In genomic region chr3:175357758-175358157, GRCh38 we compare ENCODE assay signal across 20 cellular contexts.
DNase-seq lines count a peak whose midpoint lies in the region; ATAC-seq, FAIRE-seq and TF ChIP-seq lines count a peak whose summit lies in the region.
"Had no signal": no experiment of that assay in that cellular context is flagged by ENCODE, and none has a peak within 500 bp of the region (broad histone marks: within the 10 kb centered on the region; RNA-seq: fewer than 3 reads in every experiment).

No MANE protein-coding gene starts in this region.

- H3K56ac ChIP-seq in H1 (replicated peaks; ENCODE audit: insufficient read length, low read depth, low read length) (no peak overlapping the region), mesendoderm (ENCODE audit: low read length) (no peak overlapping the region)

- no peak overlapping the region for H3K27ac Mint-ChIP-seq in osteocyte (ENCODE audit: unreplicated experiment)
- H3K27ac Mint-ChIP-seq: CD4-positive, alpha-beta T cell had no signal

- WGBS in H1 (ENCODE audit: extremely low coverage in 1 of 2, insufficient coverage in 1 of 2, insufficient read length in 1 of 2, insufficient replicate concordance in 2 of 2, low coverage in 1 of 2, low lambda C conversion rate in 2 of 2, missing lambda C conversion rate in 1 of 2), 2 experiments: 89% methylated on average over 1 of the region's 1 CpG; no CpG with 5 or more reads in 1 of the 2 experiments
- no CpG with 5 or more reads among the region's 1 CpG for WGBS in mesendoderm (ENCODE audit: extremely low coverage, insufficient coverage, low lambda C conversion rate)
- WGBS in pancreas, 2 donors: 72 to 86% methylated on average over 1 of the region's 1 CpG

- H4K5ac ChIP-seq in H1 (ENCODE audit: insufficient read length, low read depth, low read length) (no peak overlapping the region), mesendoderm (ENCODE audit: low read length) (no peak overlapping the region)

- ATAC-seq in pancreas: no peak
- ATAC-seq: Right ventricle myocardium inferior had no signal

- H3K27me3 ChIP-seq in H1 (replicated peaks in 1 of 4; ENCODE audit: control insufficient read depth in 3 of 4, extremely low read depth in 1 of 4, insufficient read depth in 3 of 4, low read length in 3 of 4) (no peaks in the 10 kb centered on the region), mesendoderm (ENCODE audit: insufficient read depth, low read length, poor library complexity) (no peaks in the 10 kb centered on the region), pancreas (no peaks in the 10 kb centered on the region)
- H3K27me3 ChIP-seq: Peyer's patch had no signal

- intact Hi-C loops in pancreas (cut with DNase I): no loop called here

- no peaks in the 10 kb centered on the region for H3K4me1 ChIP-seq in H1 (replicated peaks in 1 of 4; ENCODE audit: control insufficient read depth in 3 of 4, insufficient read depth in 4 of 4, low read length in 3 of 4)
- H3K4me1 ChIP-seq in mesendoderm (ENCODE audit: control insufficient read depth, low read depth, low read length): no peaks in the 10 kb centered on the region
- H3K4me1 ChIP-seq in pancreas: no peaks in the 10 kb centered on the region
- H3K4me1 ChIP-seq: Caco-2, HAP-1, Peyer's patch had no signal

- FAIRE-seq in H1 (lab: Jason Lieb, UNC) (no peak), pancreas (lab: Jason Lieb, UNC) (no peak)

- H3K4ac ChIP-seq in H1 (replicated peaks; ENCODE audit: insufficient read length, low read depth, low read length) (no peak overlapping the region), mesendoderm (ENCODE audit: low read depth, low read length) (no peak overlapping the region)

- POLR2A ChIA-PET in H1 (lab: Charles Lee; ENCODE audit: partially characterized antibody): no interaction called here

- H2BK20ac ChIP-seq in H1 (ENCODE audit: low read length): no peak overlapping the region

- H4K8ac ChIP-seq in H1 (ENCODE audit: extremely low read depth, insufficient read depth, low read length) (no peak overlapping the region), mesendoderm (ENCODE audit: low read depth, low read length) (no peak overlapping the region)

- H3K36me3 ChIP-seq in H1 (ENCODE audit: control insufficient read depth in 2 of 4, insufficient read depth in 4 of 4, low read length in 3 of 4): no peaks in the 10 kb centered on the region
- no peaks in the 10 kb centered on the region for H3K36me3 ChIP-seq in mesendoderm (ENCODE audit: control insufficient read depth, insufficient read depth, low read length)
- no peaks in the 10 kb centered on the region for H3K36me3 ChIP-seq in pancreas
- H3K36me3 ChIP-seq: HAP-1, Peyer's patch had no signal

- H3K4me2 ChIP-seq in H1 (ENCODE audit: insufficient read depth in 1 of 2, low read depth in 2 of 2, low read length in 2 of 2): no peak overlapping the region
- no peak overlapping the region for H3K4me2 ChIP-seq in mesendoderm (ENCODE audit: low read length)

- H3K27ac ChIP-seq in H1 (ENCODE audit: low read depth, low read length) (no peak overlapping the region), mesendoderm (ENCODE audit: low read depth, low read length) (no peak overlapping the region), pancreas (no peak overlapping the region)
- H3K27ac ChIP-seq: HL-60, Peyer's patch had no signal

- no peaks in the 10 kb centered on the region for H3K79me1 ChIP-seq in H1 (ENCODE audit: low read depth, low read length)
- no peaks in the 10 kb centered on the region for H3K79me1 ChIP-seq in mesendoderm (ENCODE audit: low read length)

- peaks cover 11% of the 10 kb centered on the region for H3K9me3 Mint-ChIP-seq in osteocyte (ENCODE audit: unreplicated experiment)

- no peak overlapping the region for H3K4me3 Mint-ChIP-seq in osteocyte (ENCODE audit: unreplicated experiment)
- H3K4me3 Mint-ChIP-seq: CD4-positive, alpha-beta T cell had no signal

- H2BK120ac ChIP-seq in H1 (replicated peaks; ENCODE audit: low read depth, low read length) (no peak overlapping the region), mesendoderm (ENCODE audit: low read depth, low read length) (no peak overlapping the region)

- no peak overlapping the region for H2AFZ ChIP-seq in H1 (ENCODE audit: low read length)

- no peaks in the 10 kb centered on the region for H3K27me3 Mint-ChIP-seq in osteocyte (ENCODE audit: unreplicated experiment)
- H3K27me3 Mint-ChIP-seq: CD4-positive, alpha-beta T cell had no signal

- H3K79me2 ChIP-seq in H1 (ENCODE audit: control insufficient read depth in 1 of 2, insufficient read depth in 2 of 2, low read length in 2 of 2) (no peaks in the 10 kb centered on the region), mesendoderm (ENCODE audit: control insufficient read depth, insufficient read depth, low read length) (no peaks in the 10 kb centered on the region)

- TF ChIP-seq POLR2A in H1 (IDR thresholded peaks at IDR 0.05; ENCODE audit: control extremely low read depth in 1 of 2, low read depth in 2 of 2, low read length in 2 of 2): no peak

- no peak for TF ChIP-seq EP300 in H1 (IDR thresholded peaks at IDR 0.05; ENCODE audit: borderline replicate concordance in 1 of 2, low read depth in 2 of 2, low read length in 2 of 2)

- no peak overlapping the region for H3K9ac ChIP-seq in H1 (replicated peaks in 1 of 4; ENCODE audit: extremely low read depth in 1 of 4, low read depth in 3 of 4, low read length in 3 of 4)
- H3K9ac ChIP-seq in mesendoderm (ENCODE audit: low read length): no peak overlapping the region

- H3K4me1 Mint-ChIP-seq in osteocyte (ENCODE audit: unreplicated experiment): peaks cover 12% of the 10 kb centered on the region

- H3K36me3 Mint-ChIP-seq in osteocyte (ENCODE audit: unreplicated experiment): peaks cover under 1% of the 10 kb centered on the region

- H3K14ac ChIP-seq in H1 (ENCODE audit: insufficient read length): no peak overlapping the region

- H3K23me2 ChIP-seq in H1 (ENCODE audit: low read depth, low read length): no peaks in the 10 kb centered on the region

- TF ChIP-seq CTCF in H1 (IDR thresholded peaks at IDR 0.05; ENCODE audit: control extremely low read depth in 1 of 3, insufficient read depth in 1 of 3, low read depth in 1 of 3, low read length in 3 of 3): no peak
- TF ChIP-seq CTCF in osteocyte (IDR thresholded peaks at IDR 0.05): no peak
- no peak for TF ChIP-seq CTCF in pancreas (IDR thresholded peaks at IDR 0.05)

- no peak overlapping the region for H3K4me3 ChIP-seq in H1 (ENCODE audit: extremely low read depth in 1 of 4, insufficient read depth in 2 of 4, low read depth in 3 of 4, low read length in 4 of 4)
- no peak overlapping the region for H3K4me3 ChIP-seq in mesendoderm (ENCODE audit: low read length)
- no peak overlapping the region for H3K4me3 ChIP-seq in pancreas
- H3K4me3 ChIP-seq: HAP-1, Peyer's patch had no signal

- CTCF ChIA-PET in H1 (lab: Charles Lee; ENCODE audit: partially characterized antibody): interaction anchor here (0.6 to 1.2 kb wide), 4 partner anchors 14 to 262 kb away, joined by 3 to 4 read pairs (median 3); no protein-coding TSS in a partner anchor

- no peaks in the 10 kb centered on the region for H3K9me3 ChIP-seq in H1 (ENCODE audit: insufficient read depth in 2 of 2, low read depth in 1 of 2, low read length in 1 of 2)
- no peaks in the 10 kb centered on the region for H3K9me3 ChIP-seq in pancreas
- H3K9me3 ChIP-seq: Caco-2, HAP-1, Peyer's patch had no signal

- DNase-seq in DMS53 (lab: John Stamatoyannopoulos, UW) (peak; percentile 9), DMS53 treated with DMSO at 0.1 percent for 48 hours (lab: John Stamatoyannopoulos, UW; ENCODE audit: unreplicated experiment) (no peak), NAMALWA (ENCODE audit: low spot score) (peak; percentile 28), H1 (ENCODE audit: low read depth in 1 of 2, low spot score in 2 of 2) (no peak), mesendoderm (peak; percentile 3), osteocyte (ENCODE audit: extremely low spot score, unreplicated experiment) (no peak), NCI-H1930 (lab: John Stamatoyannopoulos, UW) (no peak), pancreas (no peak)
- DNase-seq: 8988T; Caco-2; CD4-positive, alpha-beta T cell; DMS79; NCI-H1048; NCI-H1694; NCI-H2107; NCI-H2227 treated with DMSO at 0.1 percent for 48 hours; Peyer's patch had no signal

- H3K23ac ChIP-seq in H1 (ENCODE audit: insufficient read length) (no peak overlapping the region), mesendoderm (ENCODE audit: low read length) (no peak overlapping the region)

- no peak overlapping the region for H2BK15ac ChIP-seq in H1 (ENCODE audit: low read length)
- H2BK15ac ChIP-seq in mesendoderm (replicated peaks; ENCODE audit: low read depth): no peak overlapping the region

- no peak overlapping the region for H4K91ac ChIP-seq in H1 (replicated peaks; ENCODE audit: insufficient read length, low read length)

- no peaks in the 10 kb centered on the region for H4K20me1 ChIP-seq in H1 (replicated peaks in 1 of 2; ENCODE audit: control insufficient read depth in 1 of 2, insufficient read depth in 2 of 2, low read length in 2 of 2)

- H3K18ac ChIP-seq in H1 (ENCODE audit: extremely low read depth, low read length) (no peak overlapping the region), mesendoderm (ENCODE audit: low read length) (no peak overlapping the region)

- H2BK5ac ChIP-seq in H1 (ENCODE audit: low read depth, low read length) (no peak overlapping the region), mesendoderm (ENCODE audit: low read length) (no peak overlapping the region)

- H2AK5ac ChIP-seq in H1 (ENCODE audit: low read depth, low read length): no peak overlapping the region
- H2AK5ac ChIP-seq in mesendoderm (ENCODE audit: low read length): no peak overlapping the region

- TF ChIP-seq RAD21 in H1 (IDR thresholded peaks at IDR 0.05 in 1 of 2, conservative IDR thresholded peaks at IDR 0.05 in 1 of 2; ENCODE audit: low read depth in 2 of 2, low read length in 2 of 2): peak; percentile 12 to 25; a peak in 2 of 4 replicates

- no peak overlapping the region for H2BK12ac ChIP-seq in H1 (ENCODE audit: low read depth, low read length)

TF ChIP-seq in H1, 55 proteins besides CTCF, POLR2A, EP300 and RAD21:
- TF ChIP-seq YY1 (IDR thresholded peaks at IDR 0.05; ENCODE audit: low read depth, low read length) (no peak), SRF (IDR thresholded peaks at IDR 0.05; ENCODE audit: low read depth, low read length) (no peak), EZH2 (IDR thresholded peaks at IDR 0.05; ENCODE audit: low read depth, low read length, severe bottlenecking) (no peak), GTF2F1 (IDR thresholded peaks at IDR 0.05; ENCODE audit: borderline replicate concordance, low read depth, low read length) (no peak), NANOG (IDR thresholded peaks at IDR 0.05; ENCODE audit: insufficient read depth, low read depth, low read length, poor library complexity, severe bottlenecking) (no peak), SUZ12 (IDR thresholded peaks at IDR 0.05; ENCODE audit: low read length) (no peak), SP4 (IDR thresholded peaks at IDR 0.05; ENCODE audit: low read length) (no peak)

Comparison
In these comparisons a context has a peak if more than half of its experiments do, and no peak if none do; other contexts are left out.
1. DNase-seq: peak in DMS53 (single experiment), NAMALWA (single experiment) and mesendoderm (single experiment); none in DMS53 treated with DMSO at 0.1 percent for 48 hours (single experiment), H1 (0 of 2), osteocyte (single experiment), NCI-H1930 (0 of 2) and pancreas (0 of 6).